In the genomic region with DNA sequence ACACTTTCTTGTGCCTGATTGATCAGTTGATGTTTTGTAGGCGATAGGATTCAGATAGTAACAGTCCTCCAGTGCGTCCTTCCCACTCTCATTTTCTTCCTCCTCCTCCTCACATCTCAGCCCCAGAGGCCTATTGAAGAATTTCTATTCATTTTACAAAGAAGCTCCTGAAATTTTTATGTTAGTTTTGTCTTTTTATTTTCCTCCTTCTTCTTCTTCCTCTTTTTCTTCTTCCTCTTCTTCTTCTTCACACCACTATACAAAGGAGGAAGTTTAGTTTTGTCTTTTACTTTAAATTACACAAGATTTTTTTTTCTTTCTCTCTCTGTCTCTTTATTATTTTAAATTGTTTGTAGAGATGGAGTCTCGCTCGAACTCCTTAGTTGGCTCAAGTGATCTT, we compare ENCODE assay signal across 1 cellular context.
TF ChIP-seq lines count a peak whose summit lies in the region.

No MANE protein-coding gene starts in this region.

TF ChIP-seq in IMR-90, 13 proteins besides CTCF, POLR2A, EP300 and RAD21:
- TF ChIP-seq BHLHE40 (IDR thresholded peaks at IDR 0.05; ENCODE audit: low read depth, low read length), result no peak
- no peak for TF ChIP-seq MAZ (IDR thresholded peaks at IDR 0.05; ENCODE audit: borderline replicate concordance, low read depth, low read length)
